ENCODE assay signal across 9 cellular contexts in the genomic region with DNA sequence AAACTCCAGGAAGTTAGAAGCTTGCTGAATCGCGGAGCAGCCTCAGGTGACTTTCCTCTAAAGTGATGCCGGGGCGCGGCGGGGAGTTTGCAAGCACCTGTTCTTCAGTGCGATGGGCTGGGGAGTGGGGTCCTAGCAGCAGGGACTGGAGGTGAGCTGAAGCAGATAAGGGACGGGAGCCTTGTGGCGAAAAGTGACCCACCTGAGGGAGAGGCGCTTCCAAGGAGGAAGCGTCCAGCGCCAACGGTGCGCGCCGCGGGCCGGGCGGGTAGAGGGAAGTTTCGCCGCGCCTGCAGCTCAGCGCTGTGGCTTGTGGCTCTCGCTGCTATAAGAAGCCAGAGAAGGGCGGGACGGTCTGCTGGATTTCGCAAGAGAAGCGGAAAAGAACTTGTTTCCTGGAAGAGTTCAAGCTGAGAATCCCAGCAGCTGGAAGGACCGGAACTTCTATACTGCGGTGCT. TPM values are rescaled to one million over a fixed set of nuclear protein-coding genes. Genes with fewer than 3 reads are reported as not detected.
DNase-seq lines count a peak whose midpoint lies in the region; ATAC-seq and TF ChIP-seq lines count a peak whose summit lies in the region.
"Had no signal": no experiment of that assay in that cellular context is flagged by ENCODE, and none has a peak within 500 bp of the region (broad histone marks: within the 10 kb centered on the region; RNA-seq: fewer than 3 reads in every experiment).

Gene STEAP4 (minus strand): TSS at position 305 of the 459 bp plus-strand sequence. CDS start 22,625 bp downstream, outside the sequence.

- TF ChIP-seq CTCF in Panc1 (IDR thresholded peaks at IDR 0.05) = no peak
- TF ChIP-seq CTCF in fibroblast of lung (conservative IDR thresholded peaks at IDR 0.05 in 1 of 2, IDR thresholded peaks at IDR 0.05 in 1 of 2; ENCODE audit: low read depth in 1 of 2, low read length in 2 of 2) = no peak
- TF ChIP-seq CTCF in uterus (IDR thresholded peaks at IDR 0.05) = no peak

- in situ Hi-C loops in Panc1 (cut with HindIII; ENCODE audit: low pct_unique_long_range_greater_than_20kb, low sequenced_read_pairs) = no loop called here

- POLR2A ChIA-PET in Panc1 (lab: Charles Lee) = no interaction called here

- H3K4me3 ChIP-seq in Panc1 (ENCODE audit: low read depth in 2 of 2, low read length in 2 of 2) (peak within 1 kb of the TSS; percentile 15 to 34; a peak in 3 of 4 replicates), fibroblast of lung (replicated peaks in 1 of 4; ENCODE audit: control extremely low read depth in 1 of 4, insufficient read depth in 1 of 4, low read depth in 3 of 4, low read length in 4 of 4) (peak within 1 kb of the TSS in 3 of 4 experiments; percentile 11 to 25 (median 14)), muscle layer of duodenum (ENCODE audit: low read depth in 1 of 2, low read length in 2 of 2) (peak within 1 kb of the TSS; percentile 58), uterus (peak within 1 kb of the TSS; percentile 18 to 22)

- intact Hi-C loops in Panc1 (cut with micrococcal nuclease; ENCODE audit: unreplicated experiment) = no loop called here
- intact Hi-C loops in uterus (cut with DNase I; ENCODE audit: low total_unique reads) = no loop called here

- ATAC-seq in Panc1 (peak; percentile 62; the same call in 1 of the 2 replicates), HG03025 (IDR thresholded peaks at IDR 0.05; ENCODE audit: low FRiP score, unreplicated experiment) (no peak)

- no peaks in the 10 kb centered on the region for H3K36me3 ChIP-seq in Panc1 (ENCODE audit: control insufficient read depth, insufficient read depth, low read length)
- H3K36me3 ChIP-seq in fibroblast of lung (ENCODE audit: control insufficient read depth, insufficient read depth, low read length) = no peaks in the 10 kb centered on the region
- no peaks in the 10 kb centered on the region for H3K36me3 ChIP-seq in muscle layer of duodenum (ENCODE audit: control insufficient read depth in 1 of 2, insufficient read depth in 2 of 2, low read length in 2 of 2)
- no peaks in the 10 kb centered on the region for H3K36me3 ChIP-seq in uterus

- peak; percentile 13 for DNase-seq in EL
- no peak for DNase-seq in Panc1 (ENCODE audit: low read depth, low spot score)
- peak; percentile 58 to 67 for DNase-seq in fibroblast of lung (ENCODE audit: low read depth in 2 of 2)
- peak; percentile 56 to 65 for DNase-seq in uterus
- no peak for DNase-seq in T-helper 9 cell
- no peak for DNase-seq in stimulated activated CD4-positive, alpha-beta T cell treated with anti-CD3 and anti-CD28 coated beads, Interleukin-4, amount 100 ng/mL, for 1 hour

- no peaks in the 10 kb centered on the region for H3K79me2 ChIP-seq in fibroblast of lung (ENCODE audit: control insufficient read depth, insufficient read depth, low read length)

- H3K9me3 ChIP-seq in Panc1 (ENCODE audit: control insufficient read depth, insufficient read depth, low read depth, low read length) (no peaks in the 10 kb centered on the region), fibroblast of lung (ENCODE audit: control insufficient read depth, insufficient read depth, low read depth, low read length) (no peaks in the 10 kb centered on the region), muscle layer of duodenum (ENCODE audit: control insufficient read depth in 1 of 2, low read length in 2 of 2) (no peaks in the 10 kb centered on the region), uterus (no peaks in the 10 kb centered on the region)

- no TSS peak for BruUV-seq in Panc1 (replicated peaks; lab: Mats Ljungman, UMichigan)

- H3K9ac ChIP-seq in fibroblast of lung (ENCODE audit: insufficient read depth, low read length) = no peak within 1 kb of the TSS

- TF ChIP-seq POLR2A in uterus (IDR thresholded peaks at IDR 0.05) = peak in 1 of 2 donors; percentile 18

- peaks cover 8% of the 10 kb centered on the region for H3K27me3 ChIP-seq in Panc1 (ENCODE audit: control insufficient read depth, insufficient read depth, low read length)
- H3K27me3 ChIP-seq in fibroblast of lung (ENCODE audit: control insufficient read depth, insufficient read depth, low read length) = no peaks in the 10 kb centered on the region
- H3K27me3 ChIP-seq in muscle layer of duodenum (ENCODE audit: low read depth, low read length) = no peaks in the 10 kb centered on the region
- no peaks in the 10 kb centered on the region for H3K27me3 ChIP-seq in uterus

- peak within 1 kb of the TSS; percentile 52 for H3K4me2 ChIP-seq in fibroblast of lung (ENCODE audit: extremely low read depth, insufficient read depth, low read length)

- CTCF ChIA-PET in Panc1 (lab: Charles Lee) = no interaction called here

- H3K4me1 ChIP-seq in Panc1 (ENCODE audit: control insufficient read depth, insufficient read depth, low read length) (no peaks in the 10 kb centered on the region; the same call in 1 of the 2 replicates), fibroblast of lung (ENCODE audit: control insufficient read depth, extremely low read depth, insufficient read depth, low read length) (no peaks in the 10 kb centered on the region), muscle layer of duodenum (ENCODE audit: control insufficient read depth in 1 of 2, insufficient read depth in 2 of 2, low read length in 2 of 2) (peaks cover 5 to 7% of the 10 kb centered on the region in 2 donors), uterus (no peaks in the 10 kb centered on the region)

- H2AFZ ChIP-seq in fibroblast of lung (ENCODE audit: low read length) = peak within 1 kb of the TSS; percentile 40

- H4K20me1 ChIP-seq in fibroblast of lung (ENCODE audit: control insufficient read depth, extremely low read depth, insufficient read depth, low read length) = no peaks in the 10 kb centered on the region

- H3K27ac ChIP-seq in Panc1 (ENCODE audit: low read length) (no peak within 1 kb of the TSS), fibroblast of lung (ENCODE audit: insufficient read depth, low read length) (no peak within 1 kb of the TSS), muscle layer of duodenum (ENCODE audit: low read length) (no peak within 1 kb of the TSS), uterus (peak within 1 kb of the TSS; percentile 29 to 51)

RNA-seq across cellular contexts. Expression of gene STEAP4, which starts in this region (rescaled TPM):
- total RNA-seq in Panc1 (2021; ENCODE audit: unreplicated experiment) (0.10 TPM), fibroblast of lung (0.26 and 0.99 TPM in 2 replicates), uterus (10 to 100 TPM in 3 of 4 donors, 1 to 10 TPM in 1; 5.8 to 57.4 (median 22.9) TPM)
- polyA plus RNA-seq in Panc1 (2012; ENCODE audit: insufficient read length) = 0.06 TPM
- polyA plus RNA-seq in fibroblast of lung = 0.88 and 0.94 TPM in 2 replicates
- 0.55 and 0.66 TPM in 2 replicates for polyA plus RNA-seq in fibroblast of lung (2012)
- polyA minus RNA-seq in fibroblast of lung (ENCODE audit: low replicate concordance) = 0.15 TPM in 1 of 2 replicates, not detected in the other
- total RNA-seq: dermis microvascular lymphatic vessel endothelial cell had no signal

Comparison
In these comparisons a context has a peak if more than half of its experiments do, and no peak if none do; other contexts are left out.
1. Peak in ATAC-seq and H3K4me3 ChIP-seq in Panc1; RNA of the gene not detected or under 1 TPM.
2. Peak in DNase-seq, H3K4me3 ChIP-seq and H3K4me2 ChIP-seq in fibroblast of lung; RNA of the gene not detected or under 1 TPM.
3. DNase-seq: peak in EL (single experiment) and uterus (2 of 2); none in Panc1 (single experiment), T-helper 9 cell (single experiment) and stimulated activated CD4-positive, alpha-beta T cell treated with anti-CD3 and anti-CD28 coated beads, Interleukin-4, amount 100 ng/mL, for 1 hour (single experiment).
4. H3K27ac ChIP-seq: peak in uterus (2 of 2); none in Panc1 (single experiment), fibroblast of lung (single experiment) and muscle layer of duodenum (single experiment).
5. Peak in every context shown above with its lines, with median percentiles within 50 percentile points of each other: H3K4me3 ChIP-seq.